Comparison of ENCODE assay signal across 1 cellular context in the genomic region with DNA sequence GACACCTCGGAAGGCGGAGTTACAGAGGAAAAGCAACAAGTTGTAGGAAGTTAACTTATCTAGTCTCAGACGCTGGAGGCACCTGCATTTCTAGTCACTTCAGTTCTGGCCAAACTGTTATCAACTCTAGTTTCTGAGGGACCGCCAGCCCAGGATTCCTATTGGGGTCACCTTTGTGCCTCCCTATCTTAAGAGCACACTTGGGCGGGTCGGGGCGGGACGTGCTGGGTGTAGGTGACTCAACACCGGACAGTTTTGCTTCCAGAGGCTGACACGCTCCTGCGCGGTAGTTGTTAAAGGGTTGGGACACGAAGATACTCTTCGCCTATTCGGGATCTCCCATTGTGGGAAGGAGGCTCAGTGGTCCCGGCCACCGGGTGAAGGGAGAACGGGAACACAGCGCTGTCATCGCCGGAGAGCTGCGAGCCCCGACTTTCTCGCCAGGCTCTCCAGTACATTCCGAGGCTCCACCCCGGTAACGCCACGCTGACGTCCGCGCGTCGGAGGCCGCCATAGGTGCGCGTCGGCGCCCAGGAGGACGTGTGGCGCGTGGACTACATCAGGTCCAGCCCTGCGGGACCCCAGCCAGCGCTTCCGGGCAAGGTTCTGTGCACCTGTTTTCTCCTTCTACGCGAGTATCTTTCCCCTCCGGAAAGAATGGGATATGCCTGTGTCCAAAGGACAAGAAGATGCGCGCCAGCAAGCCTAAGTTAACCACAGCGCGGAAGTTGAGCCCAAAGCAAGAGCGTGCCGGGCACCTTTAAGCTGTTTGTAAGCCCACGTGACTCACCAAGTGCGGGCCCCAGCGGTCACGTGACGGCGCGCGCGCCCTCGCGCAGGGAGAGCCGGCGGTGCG.
TF ChIP-seq lines count a peak whose summit lies in the region.

KDM4C (plus strand) TSS at position 842 of the 856 bp plus-strand sequence. CDS start 35,016 bp downstream, outside the sequence.

TF ChIP-seq in IMR-90, 13 proteins besides CTCF, POLR2A, EP300 and RAD21 (continued from another document):
- TF ChIP-seq ELK1 (IDR thresholded peaks at IDR 0.05; ENCODE audit: borderline replicate concordance, low read depth, low read length), result no peak
- peak; percentile 95 for TF ChIP-seq FOS (IDR thresholded peaks at IDR 0.05; ENCODE audit: low read depth, low read length)
- TF ChIP-seq MXI1 (IDR thresholded peaks at IDR 0.05; ENCODE audit: borderline replicate concordance, low read depth, low read length), result peak; percentile 72
- TF ChIP-seq RFX5 (IDR thresholded peaks at IDR 0.05; ENCODE audit: low read depth, low read length), result 0 out of 2 replicates have a peak, but pooled peaks have one; percentile 32
